8 cellular contexts compared by ENCODE assay signal in genomic region chr2:216222650-216223352, GRCh38.
DNase-seq lines count a peak whose midpoint lies in the region; ATAC-seq and TF ChIP-seq lines count a peak whose summit lies in the region.

No MANE protein-coding gene starts in this region.

- POLR2A ChIA-PET in AG04450 (lab: Yijun Ruan, JAX) = interaction anchor here (0.9 to 1.1 kb wide), 2 partner anchors 276 to 449 kb away, joined by 3 to 4 read pairs; partner anchors contain the start of gene RPL37A

- ATAC-seq in GM18511 (IDR thresholded peaks at IDR 0.05; ENCODE audit: unreplicated experiment) = peak; percentile 70
- ATAC-seq in HG02885 (IDR thresholded peaks at IDR 0.05; ENCODE audit: poor library complexity, unreplicated experiment) = peak; percentile 63
- ATAC-seq in SK-N-SH treated with all-trans-retinoic acid at 6 μM for 48 hours = peak; percentile 35; the same call in 2 of the 3 replicates
- ATAC-seq in naive B cell (ENCODE audit: low read depth in 2 of 2) = peak; percentile 37 to 41

- H3K9me3 Mint-ChIP-seq in naive B cell (no peaks in the 10 kb centered on the region), CD14-positive monocyte (no peaks in the 10 kb centered on the region)

- no peak for DNase-seq in AG04450 (ENCODE audit: low read depth, low spot score)
- no peak for DNase-seq in naive B cell
- no peak for DNase-seq in CD14-positive monocyte (ENCODE audit: low spot score)
- DNase-seq in NCI-H1092 treated with DMSO at 0.1 percent for 48 hours (lab: John Stamatoyannopoulos, UW) = no peak
- DNase-seq in cerebellar nuclear complex (lab: John Stamatoyannopoulos, UW) = no peak

- H3K4me1 Mint-ChIP-seq in naive B cell = peaks cover 15 to 26% (median 18%) of the 10 kb centered on the region in 3 donors
- H3K4me1 Mint-ChIP-seq in CD14-positive monocyte = peaks cover 16% of the 10 kb centered on the region

- H3K27me3 ChIP-seq in AG04450 (ENCODE audit: control insufficient read depth, insufficient read depth, low read length) = no peaks in the 10 kb centered on the region

- H3K4me3 ChIP-seq in AG04450 (ENCODE audit: low read depth, low read length) = no peak overlapping the region

- no peaks in the 10 kb centered on the region for H3K27me3 Mint-ChIP-seq in naive B cell
- peaks cover 0 to 3% (median 2%) of the 10 kb centered on the region in 3 donors for H3K27me3 Mint-ChIP-seq in CD14-positive monocyte (ENCODE audit: low read depth in 3 of 3)

- CTCF ChIA-PET in AG04450 (lab: Charles Lee) = interaction anchor here (0.6 to 3.6 kb wide), 10 partner anchors 8 to 276 kb away, joined by 3 to 38 read pairs (median 4); partner anchors contain the start of gene RPL37A

- intact Hi-C loops in CD14-positive monocyte (cut with micrococcal nuclease) = no loop called here

- H3K36me3 Mint-ChIP-seq in naive B cell (no peaks in the 10 kb centered on the region), CD14-positive monocyte (peaks cover 0 to 12% of the 10 kb centered on the region in 2 donors)

- no peak overlapping the region for H3K27ac ChIP-seq in AG04450 (ENCODE audit: low read depth, low read length)

- H3K27ac Mint-ChIP-seq in naive B cell (peak overlapping the region in 5 of 6 donors; percentile 20 to 56 (median 49)), CD14-positive monocyte (peak overlapping the region in 1 of 7 donors; percentile 47)

- H3K4me3 Mint-ChIP-seq in naive B cell (peak overlapping the region in 4 of 8 donors; percentile 0 to 74 (median 32)), CD14-positive monocyte (no peak overlapping the region)

- TF ChIP-seq CTCF in AG04450 (IDR thresholded peaks at IDR 0.05; ENCODE audit: low read depth, low read length) = peak; percentile 55
- no peak for TF ChIP-seq CTCF in CD14-positive monocyte (IDR thresholded peaks at IDR 0.05)

- H3K9me3 ChIP-seq in AG04450 (ENCODE audit: control insufficient read depth, insufficient read depth, low read length) = no peaks in the 10 kb centered on the region

TF ChIP-seq in SK-N-SH treated with all-trans-retinoic acid at 6 μM for 48 hours, 23 proteins besides CTCF, POLR2A, EP300 and RAD21:
- no peak for TF ChIP-seq POU6F1 (CRISPR knock-in tag; IDR thresholded peaks at IDR 0.05; ENCODE audit: borderline replicate concordance, low read depth)
- TF ChIP-seq GLIS3 (CRISPR knock-in tag; IDR thresholded peaks at IDR 0.05) = no peak
- TF ChIP-seq ESRRG (CRISPR knock-in tag; IDR thresholded peaks at IDR 0.05) = no peak
- TF ChIP-seq ZNF565 (CRISPR knock-in tag; conservative IDR thresholded peaks at IDR 0.05; ENCODE audit: low read depth) = no peak
- no peak for TF ChIP-seq ZFP30 (CRISPR knock-in tag; IDR thresholded peaks at IDR 0.05)
- no peak for TF ChIP-seq TCF4 (CRISPR knock-in tag; IDR thresholded peaks at IDR 0.05; ENCODE audit: borderline replicate concordance)
- TF ChIP-seq ISL1 (CRISPR knock-in tag; IDR thresholded peaks at IDR 0.05) = no peak
- no peak for TF ChIP-seq SNAI2 (CRISPR knock-in tag; IDR thresholded peaks at IDR 0.05)
- no peak for TF ChIP-seq PATZ1 (CRISPR knock-in tag; IDR thresholded peaks at IDR 0.05; ENCODE audit: borderline replicate concordance)
- no peak for TF ChIP-seq PPARA (CRISPR knock-in tag; IDR thresholded peaks at IDR 0.05; ENCODE audit: borderline replicate concordance)
- TF ChIP-seq TOX (CRISPR knock-in tag; IDR thresholded peaks at IDR 0.05; ENCODE audit: borderline replicate concordance) = no peak
- no peak for TF ChIP-seq CSDC2 (CRISPR knock-in tag; IDR thresholded peaks at IDR 0.05)
- no peak for TF ChIP-seq ZNF8 (CRISPR knock-in tag; IDR thresholded peaks at IDR 0.05)
- TF ChIP-seq TSHZ2 (CRISPR knock-in tag; IDR thresholded peaks at IDR 0.05) = no peak
TF ChIP-seq in SK-N-SH treated with all-trans-retinoic acid at 6 μM for 48 hours: peak in this region for 0.
